ENCODE assay signal across 26 cellular contexts in genomic region chr9:112064871-112065270, GRCh38.
DNase-seq lines count a peak whose midpoint lies in the region; ATAC-seq and TF ChIP-seq lines count a peak whose summit lies in the region.
"Had no signal": no experiment of that assay in that cellular context is flagged by ENCODE, and none has a peak within 500 bp of the region (broad histone marks: within the 10 kb centered on the region; RNA-seq: fewer than 3 reads in every experiment).

No MANE protein-coding gene starts in this region.

- intact Hi-C loops in left ventricle myocardium superior (cut with micrococcal nuclease), result no loop called here

- H3K9me3 ChIP-seq in Peyer's patch, result no peaks in the 10 kb centered on the region
- no peaks in the 10 kb centered on the region for H3K9me3 ChIP-seq in osteoblast (ENCODE audit: low read depth, low read length)
- H3K9me3 ChIP-seq: upper lobe of right lung had no signal

- H3K27me3 ChIP-seq in Peyer's patch, result no peaks in the 10 kb centered on the region
- no peaks in the 10 kb centered on the region for H3K27me3 ChIP-seq in osteoblast (ENCODE audit: insufficient read depth, low read length)
- H3K27me3 ChIP-seq: upper lobe of right lung had no signal

- peak in 1 of 2 donors; percentile 6 for TF ChIP-seq POLR2A in Peyer's patch (IDR thresholded peaks at IDR 0.05)

- no peak overlapping the region for H2AFZ ChIP-seq in osteoblast (ENCODE audit: low read length)

- no peak overlapping the region for H3K4me2 ChIP-seq in osteoblast (ENCODE audit: insufficient read depth, low read length)

- no peaks in the 10 kb centered on the region for H3K79me2 ChIP-seq in osteoblast (ENCODE audit: insufficient read depth, low read length)

- ATAC-seq in left ventricle myocardium superior, result no peak

- TF ChIP-seq CTCF in C4-2B (conservative IDR thresholded peaks at IDR 0.05), result no peak
- TF ChIP-seq CTCF in Peyer's patch (IDR thresholded peaks at IDR 0.05), result no peak
- no peak for TF ChIP-seq CTCF in osteoblast (IDR thresholded peaks at IDR 0.05; ENCODE audit: extremely low read depth, low read depth, low read length)

- no peaks in the 10 kb centered on the region for H3K36me3 ChIP-seq in Peyer's patch
- H3K36me3 ChIP-seq in osteoblast (ENCODE audit: insufficient read depth, low read length), result no peaks in the 10 kb centered on the region
- H3K36me3 ChIP-seq: upper lobe of right lung had no signal

- DNase-seq in Peyer's patch, result no peak
- DNase-seq in epithelial cell of prostate (ENCODE audit: low read depth, low spot score), result no peak
- DNase-seq in osteoblast (ENCODE audit: insufficient read length, low spot score, missing footprints), result no peak
- no peak for DNase-seq in amygdala (lab: John Stamatoyannopoulos, UW)
- DNase-seq in SW 1271 (lab: John Stamatoyannopoulos, UW), result no peak
- DNase-seq in left ventricle myocardium superior, result no peak
- DNase-seq in activated CD4-positive, CD25-positive, alpha-beta regulatory T cell treated with anti-CD3 and anti-CD28 coated beads, Interleukin-2, amount 50 U/mL, for 72 hours, result no peak
- DNase-seq: activated B cell treated with CpG ODN at 0.5 μM for 24 hours; activated CD4-positive, alpha-beta T cell treated with anti-CD3 and anti-CD28 coated beads, Interleukin-2, amount 50 U/mL, for 48 hours; activated CD8-positive, alpha-beta memory T cell treated with anti-CD3 and anti-CD28 coated beads, Interleukin-2, amount 50 U/mL, for 4 hours; activated effector memory CD4-positive, alpha-beta T cell treated with Interleukin-2 at 50 U/mL for 16 hours; activated naive CD8-positive, alpha-beta T cell treated with anti-CD3 and anti-CD28 coated beads for 36 hours; DMS79 treated with DMSO at 0.1 percent for 48 hours; erythroblast; foreskin melanocyte; immature natural killer cell; Karpas-422; MV-4-11; NCI-H1694 treated with DMSO at 0.1 percent for 48 hours; NCI-H2171 treated with DMSO at 0.1 percent for 48 hours; NCI-H526 treated with DMSO at 0.1 percent for 48 hours; RPMI8226; stimulated activated CD8-positive, alpha-beta memory T cell treated with anti-CD3 and anti-CD28 coated beads, Interleukin-4, amount 100 ng/mL, for 48 hours; T-helper 9 cell had no signal

- H3K27ac ChIP-seq in C4-2B (peak overlapping the region; percentile 48), Peyer's patch (peak overlapping the region in 3 of 4 donors; percentile 65 to 93 (median 84)), epithelial cell of prostate (peak overlapping the region; percentile 88), osteoblast (ENCODE audit: low read depth, low read length) (peak overlapping the region; percentile 92)
- H3K27ac ChIP-seq: upper lobe of right lung had no signal

- H4K20me1 ChIP-seq in osteoblast (ENCODE audit: insufficient read depth, low read length), result no peaks in the 10 kb centered on the region

- peaks cover 6 to 49% (median 24%) of the 10 kb centered on the region in 4 donors for H3K4me1 ChIP-seq in Peyer's patch
- peaks cover 37% of the 10 kb centered on the region for H3K4me1 ChIP-seq in osteoblast (ENCODE audit: insufficient read depth, low read length)

- H3K4me3 ChIP-seq in Peyer's patch (no peak overlapping the region), osteoblast (ENCODE audit: insufficient read depth, low read length) (no peak overlapping the region)
- H3K4me3 ChIP-seq: upper lobe of right lung had no signal
